Comparison of ENCODE assay signal across 8 cellular contexts in genomic region chr1:214550339-214551051, GRCh38. TPM values are rescaled to one million over a fixed set of nuclear protein-coding genes. Genes with fewer than 3 reads are reported as not detected.
A peak's percentile ranks its signal among the peaks of the same experiment; 100 is the strongest.
DNase-seq lines count a peak whose midpoint lies in the region; ATAC-seq and TF ChIP-seq lines count a peak whose summit lies in the region.

No MANE protein-coding gene starts in this region.

- H3K27me3 ChIP-seq in heart right ventricle (peaks cover 0 to 32% (median 0%) of the 10 kb centered on the region in 7 donors), breast epithelium (no peaks in the 10 kb centered on the region), lung (ENCODE audit: control insufficient read depth, insufficient read depth) (no peaks in the 10 kb centered on the region)

- ATAC-seq in heart right ventricle = peak in 5 of 8 donors; percentile 0 to 18 (median 4)
- no peak for ATAC-seq in lung (ENCODE audit: insufficient read depth, low FRiP score)
- no peak for ATAC-seq in GM21717 (IDR thresholded peaks at IDR 0.05; ENCODE audit: unreplicated experiment)
- ATAC-seq in HG03520 (IDR thresholded peaks at IDR 0.05; ENCODE audit: unreplicated experiment) = no peak

- H3K36me3 ChIP-seq in heart right ventricle (no peaks in the 10 kb centered on the region), breast epithelium (no peaks in the 10 kb centered on the region), lung (ENCODE audit: control insufficient read depth in 2 of 2, insufficient read depth in 2 of 2, low read length in 2 of 2) (no peaks in the 10 kb centered on the region)

- H3K9me3 ChIP-seq in heart right ventricle (no peaks in the 10 kb centered on the region), breast epithelium (no peaks in the 10 kb centered on the region), lung (ENCODE audit: control insufficient read depth in 2 of 2, insufficient read depth in 1 of 2, low read length in 1 of 2) (no peaks in the 10 kb centered on the region)

- H3K4me3 ChIP-seq in heart right ventricle (peak overlapping the region; percentile 62 to 95 (median 86)), breast epithelium (peak overlapping the region; percentile 74 to 96 (median 87)), lung (peak overlapping the region; percentile 71)

- intact Hi-C loops in heart right ventricle (cut with DNase I) = loop anchor here in 6 of 10 donors (5.0 to 10.0 kb wide), 7 partner anchors 52 to 218 kb away; partner anchors contain the start of gene CENPF (in 1 of the 6)
- intact Hi-C loops in cardiac septum (cut with DNase I) = loop anchor here (2.0 to 5.0 kb wide), 3 partner anchors 134 to 268 kb away; partner anchors contain the start of gene SMYD2
- intact Hi-C loops in breast epithelium (cut with DNase I; ENCODE audit: low total_unique reads) = loop anchor here (5.0 kb wide), 1 partner anchor 338 kb away; no protein-coding TSS in a partner anchor

- TF ChIP-seq CTCF in heart right ventricle (IDR thresholded peaks at IDR 0.05) = peak in 1 of 9 donors; percentile 6
- TF ChIP-seq CTCF in breast epithelium (IDR thresholded peaks at IDR 0.05) = no peak
- no peak for TF ChIP-seq CTCF in lung (IDR thresholded peaks at IDR 0.05; ENCODE audit: control extremely low read depth, extremely low read depth)
- TF ChIP-seq CTCF in GM20000 (IDR thresholded peaks at IDR 0.05; ENCODE audit: extremely low read depth, missing control alignments) = no peak

- H3K4me1 ChIP-seq in heart right ventricle = peaks cover 5 to 62% (median 53%) of the 10 kb centered on the region in 9 donors
- peaks cover 0 to 5% of the 10 kb centered on the region in 2 donors for H3K4me1 ChIP-seq in breast epithelium
- H3K4me1 ChIP-seq in lung (ENCODE audit: control insufficient read depth in 2 of 2, insufficient read depth in 2 of 2, low read length in 2 of 2) = peaks cover 8 to 22% of the 10 kb centered on the region in 2 donors

- DNase-seq in heart right ventricle (peak in 1 of 2 donors; percentile 14), cardiac septum (ENCODE audit: low spot score) (no peak), breast epithelium (ENCODE audit: low spot score in 2 of 2) (no peak), lung (ENCODE audit: low spot score) (no peak), Ammon's horn (ENCODE audit: low spot score) (no peak), GM20000 (ENCODE audit: low spot score) (no peak)

- TF ChIP-seq POLR2A in breast epithelium (IDR thresholded peaks at IDR 0.05) = no peak

- WGBS in heart right ventricle, 2 donors = 13% methylated on average over 36 of the region's 36 CpGs
- WGBS in lung, 2 donors = 18 to 19% methylated on average over 36 of the region's 36 CpGs

- H3K27ac ChIP-seq in heart right ventricle (peak overlapping the region; percentile 92 to 99 (median 98)), breast epithelium (peak overlapping the region; percentile 98 to 99), lung (ENCODE audit: low read depth in 1 of 2, low read length in 1 of 2) (peak overlapping the region; percentile 98 to 99)

RNA-seq across cellular contexts. Expression of gene PTPN14, which starts 0.9 kb away (rescaled TPM):
- 10 to 100 TPM; 23.5 to 71.6 (median 45.5) TPM for total RNA-seq in heart right ventricle
- 1 to 10 TPM; 5.0 to 7.2 TPM for polyA plus RNA-seq in heart right ventricle
- 67.7 TPM for total RNA-seq in cardiac septum
- total RNA-seq in breast epithelium = 10 to 100 TPM; 30.4 to 57.4 (median 49.5) TPM
- 10 to 100 TPM; 26.0 to 43.2 TPM for total RNA-seq in lung
- 1 to 10 TPM; 4.4 to 4.5 TPM for polyA plus RNA-seq in lung

RNA-seq across cellular contexts. Expression of gene CENPF, which starts 52.5 kb away (rescaled TPM):
- total RNA-seq in heart right ventricle (1 to 10 TPM in 5 of 10 donors, under 1 TPM in 5; 0.15 to 8.7 (median 0.84) TPM), cardiac septum (0.67 TPM), breast epithelium (1 to 10 TPM; 1.3 to 4.0 (median 1.9) TPM), lung (1 to 10 TPM; 2.0 to 9.7 TPM)
- polyA plus RNA-seq in heart right ventricle (under 1 TPM; 0.37 to 0.51 TPM), lung (1 to 10 TPM; 1.2 to 1.8 TPM)

Comparison
In these comparisons a context has a peak if more than half of its experiments do, and no peak if none do; other contexts are left out.
1. ATAC-seq: peak in heart right ventricle (5 of 8); none in lung (single experiment), GM21717 (single experiment) and HG03520 (single experiment).
2. Peak in every context shown above with its lines, with median percentiles within 50 percentile points of each other: H3K27ac ChIP-seq and H3K4me3 ChIP-seq.